In the genomic region with DNA sequence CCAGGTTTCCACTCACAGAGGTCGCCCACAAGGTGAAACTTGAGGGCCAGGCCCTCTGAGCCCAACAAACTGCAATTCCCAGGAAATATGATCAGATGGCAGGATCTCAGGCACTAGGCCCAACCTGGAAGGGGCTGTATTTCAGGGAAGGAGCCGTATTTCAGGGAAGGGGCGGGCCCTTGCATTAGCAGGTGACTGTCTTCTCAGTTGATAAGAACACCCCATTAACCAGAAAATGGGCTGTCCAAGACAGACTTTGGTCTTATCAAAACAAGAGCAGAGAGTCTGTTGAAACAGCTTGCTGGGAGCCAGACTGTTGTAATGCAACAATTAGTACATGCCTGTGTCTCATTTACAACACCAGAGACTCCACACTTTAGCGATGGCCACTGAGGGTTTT, we compare ENCODE assay signal across 1 cellular context.
TF ChIP-seq lines count a peak whose summit lies in the region.

No MANE protein-coding gene starts in this region.

TF ChIP-seq in K562, 482 proteins besides CTCF, POLR2A, EP300 and RAD21 (continued from another document and continues in another):
- TF ChIP-seq MTA1 (IDR thresholded peaks at IDR 0.05; ENCODE audit: borderline replicate concordance), result 0 out of 2 replicates have a peak, but pooled peaks have one; percentile 30
- TF ChIP-seq, protein P1, sequence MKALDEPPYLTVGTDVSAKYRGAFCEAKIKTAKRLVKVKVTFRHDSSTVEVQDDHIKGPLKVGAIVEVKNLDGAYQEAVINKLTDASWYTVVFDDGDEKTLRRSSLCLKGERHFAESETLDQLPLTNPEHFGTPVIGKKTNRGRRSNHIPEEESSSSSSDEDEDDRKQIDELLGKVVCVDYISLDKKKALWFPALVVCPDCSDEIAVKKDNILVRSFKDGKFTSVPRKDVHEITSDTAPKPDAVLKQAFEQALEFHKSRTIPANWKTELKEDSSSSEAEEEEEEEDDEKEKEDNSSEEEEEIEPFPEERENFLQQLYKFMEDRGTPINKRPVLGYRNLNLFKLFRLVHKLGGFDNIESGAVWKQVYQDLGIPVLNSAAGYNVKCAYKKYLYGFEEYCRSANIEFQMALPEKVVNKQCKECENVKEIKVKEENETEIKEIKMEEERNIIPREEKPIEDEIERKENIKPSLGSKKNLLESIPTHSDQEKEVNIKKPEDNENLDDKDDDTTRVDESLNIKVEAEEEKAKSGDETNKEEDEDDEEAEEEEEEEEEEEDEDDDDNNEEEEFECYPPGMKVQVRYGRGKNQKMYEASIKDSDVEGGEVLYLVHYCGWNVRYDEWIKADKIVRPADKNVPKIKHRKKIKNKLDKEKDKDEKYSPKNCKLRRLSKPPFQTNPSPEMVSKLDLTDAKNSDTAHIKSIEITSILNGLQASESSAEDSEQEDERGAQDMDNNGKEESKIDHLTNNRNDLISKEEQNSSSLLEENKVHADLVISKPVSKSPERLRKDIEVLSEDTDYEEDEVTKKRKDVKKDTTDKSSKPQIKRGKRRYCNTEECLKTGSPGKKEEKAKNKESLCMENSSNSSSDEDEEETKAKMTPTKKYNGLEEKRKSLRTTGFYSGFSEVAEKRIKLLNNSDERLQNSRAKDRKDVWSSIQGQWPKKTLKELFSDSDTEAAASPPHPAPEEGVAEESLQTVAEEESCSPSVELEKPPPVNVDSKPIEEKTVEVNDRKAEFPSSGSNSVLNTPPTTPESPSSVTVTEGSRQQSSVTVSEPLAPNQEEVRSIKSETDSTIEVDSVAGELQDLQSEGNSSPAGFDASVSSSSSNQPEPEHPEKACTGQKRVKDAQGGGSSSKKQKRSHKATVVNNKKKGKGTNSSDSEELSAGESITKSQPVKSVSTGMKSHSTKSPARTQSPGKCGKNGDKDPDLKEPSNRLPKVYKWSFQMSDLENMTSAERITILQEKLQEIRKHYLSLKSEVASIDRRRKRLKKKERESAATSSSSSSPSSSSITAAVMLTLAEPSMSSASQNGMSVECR (CRISPR knock-in tag; IDR thresholded peaks at IDR 0.05), result peak; percentile 45; the same call in 1 of the 2 replicates
- TF ChIP-seq, protein P2, sequence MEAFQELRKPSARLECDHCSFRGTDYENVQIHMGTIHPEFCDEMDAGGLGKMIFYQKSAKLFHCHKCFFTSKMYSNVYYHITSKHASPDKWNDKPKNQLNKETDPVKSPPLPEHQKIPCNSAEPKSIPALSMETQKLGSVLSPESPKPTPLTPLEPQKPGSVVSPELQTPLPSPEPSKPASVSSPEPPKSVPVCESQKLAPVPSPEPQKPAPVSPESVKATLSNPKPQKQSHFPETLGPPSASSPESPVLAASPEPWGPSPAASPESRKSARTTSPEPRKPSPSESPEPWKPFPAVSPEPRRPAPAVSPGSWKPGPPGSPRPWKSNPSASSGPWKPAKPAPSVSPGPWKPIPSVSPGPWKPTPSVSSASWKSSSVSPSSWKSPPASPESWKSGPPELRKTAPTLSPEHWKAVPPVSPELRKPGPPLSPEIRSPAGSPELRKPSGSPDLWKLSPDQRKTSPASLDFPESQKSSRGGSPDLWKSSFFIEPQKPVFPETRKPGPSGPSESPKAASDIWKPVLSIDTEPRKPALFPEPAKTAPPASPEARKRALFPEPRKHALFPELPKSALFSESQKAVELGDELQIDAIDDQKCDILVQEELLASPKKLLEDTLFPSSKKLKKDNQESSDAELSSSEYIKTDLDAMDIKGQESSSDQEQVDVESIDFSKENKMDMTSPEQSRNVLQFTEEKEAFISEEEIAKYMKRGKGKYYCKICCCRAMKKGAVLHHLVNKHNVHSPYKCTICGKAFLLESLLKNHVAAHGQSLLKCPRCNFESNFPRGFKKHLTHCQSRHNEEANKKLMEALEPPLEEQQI (IDR thresholded peaks at IDR 0.05), result no peak
- peak; percentile 91 for TF ChIP-seq DACH1 (IDR thresholded peaks at IDR 0.05; ENCODE audit: partially characterized antibody)
- TF ChIP-seq, protein P3, sequence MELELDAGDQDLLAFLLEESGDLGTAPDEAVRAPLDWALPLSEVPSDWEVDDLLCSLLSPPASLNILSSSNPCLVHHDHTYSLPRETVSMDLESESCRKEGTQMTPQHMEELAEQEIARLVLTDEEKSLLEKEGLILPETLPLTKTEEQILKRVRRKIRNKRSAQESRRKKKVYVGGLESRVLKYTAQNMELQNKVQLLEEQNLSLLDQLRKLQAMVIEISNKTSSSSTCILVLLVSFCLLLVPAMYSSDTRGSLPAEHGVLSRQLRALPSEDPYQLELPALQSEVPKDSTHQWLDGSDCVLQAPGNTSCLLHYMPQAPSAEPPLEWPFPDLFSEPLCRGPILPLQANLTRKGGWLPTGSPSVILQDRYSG (tag; conservative IDR thresholded peaks at IDR 0.05; ENCODE audit: low read depth), result peak; percentile 21; the same call in 1 of the 2 replicates
- TF ChIP-seq, protein P4, sequence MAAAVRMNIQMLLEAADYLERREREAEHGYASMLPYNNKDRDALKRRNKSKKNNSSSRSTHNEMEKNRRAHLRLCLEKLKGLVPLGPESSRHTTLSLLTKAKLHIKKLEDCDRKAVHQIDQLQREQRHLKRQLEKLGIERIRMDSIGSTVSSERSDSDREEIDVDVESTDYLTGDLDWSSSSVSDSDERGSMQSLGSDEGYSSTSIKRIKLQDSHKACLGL (CRISPR knock-in tag; IDR thresholded peaks at IDR 0.05; ENCODE audit: borderline replicate concordance, poor library complexity, severe bottlenecking), result no peak
- peak; percentile 72 for TF ChIP-seq STAT5A (IDR thresholded peaks at IDR 0.05; ENCODE audit: borderline replicate concordance, low read length)
- peak; percentile 31; the same call in 1 of the 2 replicates for TF ChIP-seq GATA2 (CRISPR knock-in tag; IDR thresholded peaks at IDR 0.05)
- TF ChIP-seq, protein P5, sequence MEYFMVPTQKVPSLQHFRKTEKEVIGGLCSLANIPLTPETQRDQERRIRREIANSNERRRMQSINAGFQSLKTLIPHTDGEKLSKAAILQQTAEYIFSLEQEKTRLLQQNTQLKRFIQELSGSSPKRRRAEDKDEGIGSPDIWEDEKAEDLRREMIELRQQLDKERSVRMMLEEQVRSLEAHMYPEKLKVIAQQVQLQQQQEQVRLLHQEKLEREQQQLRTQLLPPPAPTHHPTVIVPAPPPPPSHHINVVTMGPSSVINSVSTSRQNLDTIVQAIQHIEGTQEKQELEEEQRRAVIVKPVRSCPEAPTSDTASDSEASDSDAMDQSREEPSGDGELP (CRISPR knock-in tag; IDR thresholded peaks at IDR 0.05; ENCODE audit: borderline replicate concordance), result peak; percentile 73
- TF ChIP-seq, protein P6, sequence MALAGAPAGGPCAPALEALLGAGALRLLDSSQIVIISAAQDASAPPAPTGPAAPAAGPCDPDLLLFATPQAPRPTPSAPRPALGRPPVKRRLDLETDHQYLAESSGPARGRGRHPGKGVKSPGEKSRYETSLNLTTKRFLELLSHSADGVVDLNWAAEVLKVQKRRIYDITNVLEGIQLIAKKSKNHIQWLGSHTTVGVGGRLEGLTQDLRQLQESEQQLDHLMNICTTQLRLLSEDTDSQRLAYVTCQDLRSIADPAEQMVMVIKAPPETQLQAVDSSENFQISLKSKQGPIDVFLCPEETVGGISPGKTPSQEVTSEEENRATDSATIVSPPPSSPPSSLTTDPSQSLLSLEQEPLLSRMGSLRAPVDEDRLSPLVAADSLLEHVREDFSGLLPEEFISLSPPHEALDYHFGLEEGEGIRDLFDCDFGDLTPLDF (CRISPR knock-in tag; IDR thresholded peaks at IDR 0.05), result peak; percentile 59; the same call in 1 of the 2 replicates
- no peak for TF ChIP-seq RBM39 (optimal IDR thresholded peaks at IDR 0.05; ENCODE audit: low read depth, low read length)
- peak; percentile 5 for TF ChIP-seq CHD4 (IDR thresholded peaks at IDR 0.05; ENCODE audit: insufficient read depth, insufficient replicate concordance, low read depth, low read length, poor library complexity, severe bottlenecking)
- peak; percentile 78 for TF ChIP-seq MTA2 (IDR thresholded peaks at IDR 0.05; ENCODE audit: low read depth)
- peak; percentile 75; the same call in 1 of the 2 replicates for TF ChIP-seq HDAC2 (IDR thresholded peaks at IDR 0.05)
- peak; percentile 47; the same call in 1 of the 2 replicates for TF ChIP-seq KLF1 (tag; IDR thresholded peaks at IDR 0.05)
- TF ChIP-seq, protein P7, sequence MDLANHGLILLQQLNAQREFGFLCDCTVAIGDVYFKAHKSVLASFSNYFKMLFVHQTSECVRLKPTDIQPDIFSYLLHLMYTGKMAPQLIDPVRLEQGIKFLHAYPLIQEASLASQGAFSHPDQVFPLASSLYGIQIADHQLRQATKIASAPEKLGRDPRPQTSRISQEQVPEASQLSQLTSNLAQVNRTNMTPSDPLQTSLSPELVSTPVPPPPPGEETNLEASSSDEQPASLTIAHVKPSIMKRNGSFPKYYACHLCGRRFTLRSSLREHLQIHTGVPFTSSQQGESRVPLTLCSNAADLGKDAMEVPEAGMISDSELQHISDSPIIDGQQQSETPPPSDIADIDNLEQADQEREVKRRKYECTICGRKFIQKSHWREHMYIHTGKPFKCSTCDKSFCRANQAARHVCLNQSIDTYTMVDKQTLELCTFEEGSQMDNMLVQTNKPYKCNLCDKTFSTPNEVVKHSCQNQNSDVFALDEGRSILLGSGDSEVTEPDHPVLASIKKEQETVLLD (IDR thresholded peaks at IDR 0.05), result no peak
- peak; percentile 90 for TF ChIP-seq ARID1B (IDR thresholded peaks at IDR 0.05)
- TF ChIP-seq, protein P8, sequence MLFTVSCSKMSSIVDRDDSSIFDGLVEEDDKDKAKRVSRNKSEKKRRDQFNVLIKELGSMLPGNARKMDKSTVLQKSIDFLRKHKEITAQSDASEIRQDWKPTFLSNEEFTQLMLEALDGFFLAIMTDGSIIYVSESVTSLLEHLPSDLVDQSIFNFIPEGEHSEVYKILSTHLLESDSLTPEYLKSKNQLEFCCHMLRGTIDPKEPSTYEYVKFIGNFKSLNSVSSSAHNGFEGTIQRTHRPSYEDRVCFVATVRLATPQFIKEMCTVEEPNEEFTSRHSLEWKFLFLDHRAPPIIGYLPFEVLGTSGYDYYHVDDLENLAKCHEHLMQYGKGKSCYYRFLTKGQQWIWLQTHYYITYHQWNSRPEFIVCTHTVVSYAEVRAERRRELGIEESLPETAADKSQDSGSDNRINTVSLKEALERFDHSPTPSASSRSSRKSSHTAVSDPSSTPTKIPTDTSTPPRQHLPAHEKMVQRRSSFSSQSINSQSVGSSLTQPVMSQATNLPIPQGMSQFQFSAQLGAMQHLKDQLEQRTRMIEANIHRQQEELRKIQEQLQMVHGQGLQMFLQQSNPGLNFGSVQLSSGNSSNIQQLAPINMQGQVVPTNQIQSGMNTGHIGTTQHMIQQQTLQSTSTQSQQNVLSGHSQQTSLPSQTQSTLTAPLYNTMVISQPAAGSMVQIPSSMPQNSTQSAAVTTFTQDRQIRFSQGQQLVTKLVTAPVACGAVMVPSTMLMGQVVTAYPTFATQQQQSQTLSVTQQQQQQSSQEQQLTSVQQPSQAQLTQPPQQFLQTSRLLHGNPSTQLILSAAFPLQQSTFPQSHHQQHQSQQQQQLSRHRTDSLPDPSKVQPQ (CRISPR knock-in tag; IDR thresholded peaks at IDR 0.05; ENCODE audit: borderline replicate concordance), result no peak
- peak; percentile 43; the same call in 1 of the 2 replicates for TF ChIP-seq ETV1 (tag; conservative IDR thresholded peaks at IDR 0.05; ENCODE audit: low read depth)
- peak; percentile 57 for TF ChIP-seq L3MBTL2 (IDR thresholded peaks at IDR 0.05)
- peak; percentile 86 for TF ChIP-seq CBFA2T2 (conservative IDR thresholded peaks at IDR 0.05)
- TF ChIP-seq, protein P9, sequence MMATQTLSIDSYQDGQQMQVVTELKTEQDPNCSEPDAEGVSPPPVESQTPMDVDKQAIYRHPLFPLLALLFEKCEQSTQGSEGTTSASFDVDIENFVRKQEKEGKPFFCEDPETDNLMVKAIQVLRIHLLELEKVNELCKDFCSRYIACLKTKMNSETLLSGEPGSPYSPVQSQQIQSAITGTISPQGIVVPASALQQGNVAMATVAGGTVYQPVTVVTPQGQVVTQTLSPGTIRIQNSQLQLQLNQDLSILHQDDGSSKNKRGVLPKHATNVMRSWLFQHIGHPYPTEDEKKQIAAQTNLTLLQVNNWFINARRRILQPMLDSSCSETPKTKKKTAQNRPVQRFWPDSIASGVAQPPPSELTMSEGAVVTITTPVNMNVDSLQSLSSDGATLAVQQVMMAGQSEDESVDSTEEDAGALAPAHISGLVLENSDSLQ (IDR thresholded peaks at IDR 0.05), result peak; percentile 54; the same call in 1 of the 2 replicates
- no peak for TF ChIP-seq ZNF431 (CRISPR knock-in tag; IDR thresholded peaks at IDR 0.05)
- peak; percentile 87 for TF ChIP-seq SOX6 (IDR thresholded peaks at IDR 0.05)
- peak in 1 of 2 experiments; percentile 36; a peak in 1 of 4 replicates for TF ChIP-seq KDM1A (IDR thresholded peaks at IDR 0.05)
- TF ChIP-seq, protein P10, sequence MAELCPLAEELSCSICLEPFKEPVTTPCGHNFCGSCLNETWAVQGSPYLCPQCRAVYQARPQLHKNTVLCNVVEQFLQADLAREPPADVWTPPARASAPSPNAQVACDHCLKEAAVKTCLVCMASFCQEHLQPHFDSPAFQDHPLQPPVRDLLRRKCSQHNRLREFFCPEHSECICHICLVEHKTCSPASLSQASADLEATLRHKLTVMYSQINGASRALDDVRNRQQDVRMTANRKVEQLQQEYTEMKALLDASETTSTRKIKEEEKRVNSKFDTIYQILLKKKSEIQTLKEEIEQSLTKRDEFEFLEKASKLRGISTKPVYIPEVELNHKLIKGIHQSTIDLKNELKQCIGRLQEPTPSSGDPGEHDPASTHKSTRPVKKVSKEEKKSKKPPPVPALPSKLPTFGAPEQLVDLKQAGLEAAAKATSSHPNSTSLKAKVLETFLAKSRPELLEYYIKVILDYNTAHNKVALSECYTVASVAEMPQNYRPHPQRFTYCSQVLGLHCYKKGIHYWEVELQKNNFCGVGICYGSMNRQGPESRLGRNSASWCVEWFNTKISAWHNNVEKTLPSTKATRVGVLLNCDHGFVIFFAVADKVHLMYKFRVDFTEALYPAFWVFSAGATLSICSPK (IDR thresholded peaks at IDR 0.05; ENCODE audit: borderline replicate concordance), result no peak
- peak; percentile 92 for TF ChIP-seq ESRRA (IDR thresholded peaks at IDR 0.05; ENCODE audit: borderline replicate concordance, low read depth)
- TF ChIP-seq CEBPB (tag; IDR thresholded peaks at IDR 0.05), result peak; percentile 95
- peak; percentile 91 for TF ChIP-seq TEAD4 (IDR thresholded peaks at IDR 0.05; ENCODE audit: low read length)
- TF ChIP-seq TEAD4 (CRISPR knock-in tag; IDR thresholded peaks at IDR 0.05; ENCODE audit: borderline replicate concordance), result no peak
- no peak for TF ChIP-seq ETV6 (IDR thresholded peaks at IDR 0.05; ENCODE audit: borderline replicate concordance in 1 of 2, low read depth in 2 of 2, low read length in 1 of 2)
- TF ChIP-seq ETV6 (CRISPR knock-in tag; IDR thresholded peaks at IDR 0.05; ENCODE audit: borderline replicate concordance), result no peak
- TF ChIP-seq CEBPG (CRISPR knock-in tag; IDR thresholded peaks at IDR 0.05), result 0 out of 2 replicates have a peak, but pooled peaks have one; percentile 43
- TF ChIP-seq CEBPG (tag; conservative IDR thresholded peaks at IDR 0.05 in 1 of 2, IDR thresholded peaks at IDR 0.05 in 1 of 2), result peak; percentile 42 to 68; a peak in 1 of 4 replicates
- TF ChIP-seq KAT7 (CRISPR knock-in tag; IDR thresholded peaks at IDR 0.05; ENCODE audit: borderline replicate concordance), result 0 out of 2 replicates have a peak, but pooled peaks have one; percentile 22
- TF ChIP-seq PML (IDR thresholded peaks at IDR 0.05; ENCODE audit: low read length), result peak; percentile 64; the same call in 1 of the 2 replicates
- peak in 1 of 2 experiments; percentile 79; a peak in 2 of 4 replicates for TF ChIP-seq RCOR1 (IDR thresholded peaks at IDR 0.05; ENCODE audit: borderline replicate concordance in 1 of 2, low read depth in 2 of 2, low read length in 2 of 2)
- TF ChIP-seq HSF4 (CRISPR knock-in tag; IDR thresholded peaks at IDR 0.05; ENCODE audit: borderline replicate concordance), result no peak
